Comparison of ENCODE assay signal across 1 cellular context in genomic region chr10:119384127-119384526, GRCh38.
TF ChIP-seq lines count a peak whose summit lies in the region.

No MANE protein-coding gene starts in this region.

TF ChIP-seq in WTC11, 78 proteins besides CTCF, POLR2A, EP300 and RAD21 (continued from another document):
- TF ChIP-seq E2F1 (CRISPR knock-in tag; IDR thresholded peaks at IDR 0.05) (no peak), GTF2I (CRISPR knock-in tag; conservative IDR thresholded peaks at IDR 0.05) (no peak), USF2 (CRISPR knock-in tag; IDR thresholded peaks at IDR 0.05) (no peak), ZNF232 (CRISPR knock-in tag; IDR thresholded peaks at IDR 0.05) (no peak), IRF1 (CRISPR knock-in tag; IDR thresholded peaks at IDR 0.05) (no peak), TEAD4 (CRISPR knock-in tag; IDR thresholded peaks at IDR 0.05) (no peak), MXD4 (CRISPR knock-in tag; IDR thresholded peaks at IDR 0.05; ENCODE audit: borderline replicate concordance) (no peak), ZNF423 (CRISPR knock-in tag; IDR thresholded peaks at IDR 0.05) (no peak), NR1H2 (CRISPR knock-in tag; IDR thresholded peaks at IDR 0.05) (no peak)
